In the genomic region with DNA sequence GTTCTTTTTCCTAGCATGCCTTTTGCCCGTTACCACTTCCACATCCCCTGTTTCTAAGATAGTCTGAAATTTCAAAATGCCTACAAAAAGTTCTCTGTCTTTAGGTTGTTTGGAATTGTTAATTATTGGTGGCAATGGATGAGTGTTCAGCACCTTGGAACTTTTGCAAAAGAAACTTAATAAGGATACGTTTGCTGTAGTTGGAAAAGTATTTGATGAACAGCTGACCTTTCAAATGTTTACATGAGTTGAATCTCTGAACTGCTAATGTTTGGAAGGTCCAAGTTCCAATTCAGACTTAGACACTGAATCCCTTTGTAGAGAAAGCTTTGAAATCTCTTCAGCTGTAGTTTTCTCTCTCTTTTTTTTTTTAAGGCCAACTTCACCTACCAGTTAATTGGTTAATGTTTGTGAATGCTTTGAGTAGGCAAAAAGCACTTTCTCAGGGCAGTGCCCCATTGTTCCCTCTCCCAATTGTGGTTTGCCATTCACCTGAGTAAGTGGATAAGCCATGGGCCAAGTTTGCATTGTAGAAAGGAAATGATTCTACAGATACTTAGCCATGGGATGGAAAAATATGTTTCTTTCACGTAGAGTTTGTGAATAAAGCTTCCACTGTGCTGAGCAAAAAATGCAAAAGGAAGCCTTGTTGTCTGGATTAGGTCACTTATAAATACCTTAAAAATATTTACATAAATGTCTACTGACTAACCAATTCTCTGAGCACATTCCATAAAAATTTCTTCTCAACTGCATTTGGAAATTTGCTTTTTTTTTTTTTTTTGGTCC, we compare ENCODE assay signal across 1 cellular context.
TF ChIP-seq lines count a peak whose summit lies in the region.

No MANE protein-coding gene starts in this region.

TF ChIP-seq in HepG2, 621 proteins besides CTCF, POLR2A, EP300 and RAD21 (continued from another document and continues in another):
- TF ChIP-seq ZNF816 (CRISPR knock-in tag; IDR thresholded peaks at IDR 0.05; ENCODE audit: borderline replicate concordance) (no peak), RERE (CRISPR knock-in tag; IDR thresholded peaks at IDR 0.05; ENCODE audit: low read depth) (peak; percentile 53; the same call in 1 of the 2 replicates), ZNF230 (CRISPR knock-in tag; IDR thresholded peaks at IDR 0.05) (no peak), ZNF367 (CRISPR knock-in tag; IDR thresholded peaks at IDR 0.05; ENCODE audit: borderline replicate concordance) (no peak), MYNN (CRISPR knock-in tag; IDR thresholded peaks at IDR 0.05; ENCODE audit: low read depth) (no peak), ZNF780A (CRISPR knock-in tag; IDR thresholded peaks at IDR 0.05) (no peak), ZSCAN30 (CRISPR knock-in tag; IDR thresholded peaks at IDR 0.05) (no peak), TGIF2 (CRISPR knock-in tag; IDR thresholded peaks at IDR 0.05) (no peak), SMARCC2 (IDR thresholded peaks at IDR 0.05) (no peak), ETV5 (CRISPR knock-in tag; IDR thresholded peaks at IDR 0.05; ENCODE audit: borderline replicate concordance) (peak; percentile 29; the same call in 1 of the 2 replicates), ZNF878 (CRISPR knock-in tag; IDR thresholded peaks at IDR 0.05) (peak; percentile 63; the same call in 1 of the 2 replicates), GMEB1 (CRISPR knock-in tag; IDR thresholded peaks at IDR 0.05; ENCODE audit: borderline replicate concordance) (peak; percentile 51; the same call in 1 of the 2 replicates), KDM2A (CRISPR knock-in tag; IDR thresholded peaks at IDR 0.05; ENCODE audit: borderline replicate concordance, low read depth) (no peak), ZFAT (CRISPR knock-in tag; conservative IDR thresholded peaks at IDR 0.05) (no peak), HNRNPH1 (optimal IDR thresholded peaks at IDR 0.05; ENCODE audit: low read depth, low read length) (no peak), ATAD3A (CRISPR knock-in tag; IDR thresholded peaks at IDR 0.05) (no peak), FOSL2 (CRISPR knock-in tag; IDR thresholded peaks at IDR 0.05) (peak; percentile 58; the same call in 1 of the 2 replicates), BHLHE40 (IDR thresholded peaks at IDR 0.05; ENCODE audit: low read length) (no peak), ZNF788 (CRISPR knock-in tag; IDR thresholded peaks at IDR 0.05; ENCODE audit: borderline replicate concordance) (no peak), PRDM4 (CRISPR knock-in tag; IDR thresholded peaks at IDR 0.05; ENCODE audit: borderline replicate concordance) (no peak), ZNF652 (CRISPR knock-in tag; IDR thresholded peaks at IDR 0.05; ENCODE audit: borderline replicate concordance, low read depth) (peak; percentile 75; the same call in 1 of the 2 replicates), PRDM15 (CRISPR knock-in tag; IDR thresholded peaks at IDR 0.05) (no peak; the same call in 1 of the 2 replicates), CHCHD3 (CRISPR knock-in tag; IDR thresholded peaks at IDR 0.05) (no peak), NFE2 (CRISPR knock-in tag; IDR thresholded peaks at IDR 0.05) (no peak), ZC3H4 (CRISPR knock-in tag; IDR thresholded peaks at IDR 0.05; ENCODE audit: borderline replicate concordance) (no peak), ZMAT3 (CRISPR knock-in tag; conservative IDR thresholded peaks at IDR 0.05) (no peak), ZNF766 (CRISPR knock-in tag; IDR thresholded peaks at IDR 0.05; ENCODE audit: borderline replicate concordance) (no peak), GRHL1 (CRISPR knock-in tag; conservative IDR thresholded peaks at IDR 0.05) (no peak), ZNF496 (CRISPR knock-in tag; IDR thresholded peaks at IDR 0.05; ENCODE audit: insufficient replicate concordance) (no peak), JUNB (CRISPR knock-in tag; IDR thresholded peaks at IDR 0.05; ENCODE audit: borderline replicate concordance) (no peak; the same call in 1 of the 2 replicates), NCOR1 (IDR thresholded peaks at IDR 0.05; ENCODE audit: borderline replicate concordance, low read length) (peak; percentile 97), KLF13 (CRISPR knock-in tag; IDR thresholded peaks at IDR 0.05) (no peak), SMYD3 (CRISPR knock-in tag; IDR thresholded peaks at IDR 0.05) (peak; percentile 75; the same call in 1 of the 2 replicates), RFXANK (CRISPR knock-in tag; IDR thresholded peaks at IDR 0.05) (no peak; the same call in 1 of the 2 replicates), ZNF605 (CRISPR knock-in tag; IDR thresholded peaks at IDR 0.05) (no peak; the same call in 1 of the 2 replicates)
- TF ChIP-seq, protein P1, sequence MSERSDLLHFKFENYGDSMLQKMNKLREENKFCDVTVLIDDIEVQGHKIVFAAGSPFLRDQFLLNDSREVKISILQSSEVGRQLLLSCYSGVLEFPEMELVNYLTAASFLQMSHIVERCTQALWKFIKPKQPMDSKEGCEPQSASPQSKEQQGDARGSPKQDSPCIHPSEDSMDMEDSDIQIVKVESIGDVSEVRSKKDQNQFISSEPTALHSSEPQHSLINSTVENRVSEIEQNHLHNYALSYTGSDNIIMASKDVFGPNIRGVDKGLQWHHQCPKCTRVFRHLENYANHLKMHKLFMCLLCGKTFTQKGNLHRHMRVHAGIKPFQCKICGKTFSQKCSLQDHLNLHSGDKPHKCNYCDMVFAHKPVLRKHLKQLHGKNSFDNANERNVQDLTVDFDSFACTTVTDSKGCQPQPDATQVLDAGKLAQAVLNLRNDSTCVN (CRISPR knock-in tag; IDR thresholded peaks at IDR 0.05; ENCODE audit: borderline replicate concordance), result no peak
- TF ChIP-seq, protein P2, sequence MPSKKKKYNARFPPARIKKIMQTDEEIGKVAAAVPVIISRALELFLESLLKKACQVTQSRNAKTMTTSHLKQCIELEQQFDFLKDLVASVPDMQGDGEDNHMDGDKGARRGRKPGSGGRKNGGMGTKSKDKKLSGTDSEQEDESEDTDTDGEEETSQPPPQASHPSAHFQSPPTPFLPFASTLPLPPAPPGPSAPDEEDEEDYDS (CRISPR knock-in tag; IDR thresholded peaks at IDR 0.05), result peak; percentile 56
- TF ChIP-seq, protein P3, sequence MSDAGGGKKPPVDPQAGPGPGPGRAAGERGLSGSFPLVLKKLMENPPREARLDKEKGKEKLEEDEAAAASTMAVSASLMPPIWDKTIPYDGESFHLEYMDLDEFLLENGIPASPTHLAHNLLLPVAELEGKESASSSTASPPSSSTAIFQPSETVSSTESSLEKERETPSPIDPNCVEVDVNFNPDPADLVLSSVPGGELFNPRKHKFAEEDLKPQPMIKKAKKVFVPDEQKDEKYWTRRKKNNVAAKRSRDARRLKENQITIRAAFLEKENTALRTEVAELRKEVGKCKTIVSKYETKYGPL (CRISPR knock-in tag; IDR thresholded peaks at IDR 0.05), result no peak
